ENCODE assay signal across 1 cellular context in genomic region chr2:73109796-73110540, GRCh38.
TF ChIP-seq lines count a peak whose summit lies in the region.

No MANE protein-coding gene starts in this region.

TF ChIP-seq in SK-N-SH treated with all-trans-retinoic acid at 6 μM for 48 hours, 23 proteins besides CTCF, POLR2A, EP300 and RAD21 (continued from another document):
- TF ChIP-seq TSHZ2 (CRISPR knock-in tag; IDR thresholded peaks at IDR 0.05), result no peak
